20 cellular contexts compared by ENCODE assay signal in genomic region chr3:4993276-4994143, GRCh38. TPM values are rescaled to one million over a fixed set of nuclear protein-coding genes. Genes with fewer than 3 reads are reported as not detected.
DNase-seq lines count a peak whose midpoint lies in the region; ATAC-seq, FAIRE-seq and TF ChIP-seq lines count a peak whose summit lies in the region.
"Had no signal": no experiment of that assay in that cellular context is flagged by ENCODE, and none has a peak within 500 bp of the region (broad histone marks: within the 10 kb centered on the region; RNA-seq: fewer than 3 reads in every experiment).

No MANE protein-coding gene starts in this region.

- no peak for TF ChIP-seq CTCF in activated CD8-positive, alpha-beta T cell treated with anti-CD3 and anti-CD28 coated beads for 36 hours (IDR thresholded peaks at IDR 0.05)
- TF ChIP-seq CTCF in astrocyte (IDR thresholded peaks at IDR 0.05; ENCODE audit: insufficient read depth, low read depth, low read length), result no peak
- TF ChIP-seq CTCF in keratinocyte (optimal IDR thresholded peaks at IDR 0.05 in 1 of 3, IDR thresholded peaks at IDR 0.05 in 1 of 3, conservative IDR thresholded peaks at IDR 0.05 in 1 of 3; ENCODE audit: extremely low read depth in 1 of 3, insufficient read depth in 2 of 3, low read length in 3 of 3), result no peak
- TF ChIP-seq CTCF in thoracic aorta (IDR thresholded peaks at IDR 0.05), result no peak
- no peak for TF ChIP-seq CTCF in pancreas (IDR thresholded peaks at IDR 0.05)

- peak overlapping the region; percentile 100 for H3K27ac ChIP-seq in astrocyte (ENCODE audit: low read depth, low read length)
- H3K27ac ChIP-seq in keratinocyte (ENCODE audit: control insufficient read depth, insufficient read depth, low read length), result peak overlapping the region; percentile 64
- H3K27ac ChIP-seq in thoracic aorta, result peak overlapping the region; percentile 28 to 51
- H3K27ac ChIP-seq in pancreas, result no peak overlapping the region

- H3K79me2 ChIP-seq in astrocyte (ENCODE audit: insufficient read depth, low read length) (no peaks in the 10 kb centered on the region), keratinocyte (ENCODE audit: control insufficient read depth, insufficient read depth, low read length) (no peaks in the 10 kb centered on the region)

- H3K4me3 Mint-ChIP-seq in activated CD8-positive, alpha-beta T cell treated with anti-CD3 and anti-CD28 coated beads, Interleukin-2, amount 10 ng/mL, durations not matched to agents 7 days and 5 days, result no peak overlapping the region
- no peak overlapping the region for H3K4me3 Mint-ChIP-seq in activated CD8-positive, alpha-beta T cell treated with anti-CD3 and anti-CD28 coated beads for 36 hours
- no peak overlapping the region for H3K4me3 Mint-ChIP-seq in astrocyte (ENCODE audit: unreplicated experiment)
- H3K4me3 Mint-ChIP-seq: GM23338; naive B cell; T-helper 1 cell treated with Interleukin-12 subunit alpha and Interleukin-12 subunit beta and Interleukin-4 antibody, amounts not matched to agents 30 μg/mL and 1 μg/mL, for 36 hours had no signal

- peaks cover 45% of the 10 kb centered on the region for H3K4me1 Mint-ChIP-seq in activated CD8-positive, alpha-beta T cell treated with anti-CD3 and anti-CD28 coated beads, Interleukin-2, amount 10 ng/mL, durations not matched to agents 7 days and 5 days (ENCODE audit: low read depth)
- H3K4me1 Mint-ChIP-seq in activated CD8-positive, alpha-beta T cell treated with anti-CD3 and anti-CD28 coated beads for 36 hours (ENCODE audit: low read depth), result peaks cover 29% of the 10 kb centered on the region
- peaks cover 34% of the 10 kb centered on the region for H3K4me1 Mint-ChIP-seq in astrocyte (ENCODE audit: low read depth, unreplicated experiment)

- H3K27ac Mint-ChIP-seq in activated CD8-positive, alpha-beta T cell treated with anti-CD3 and anti-CD28 coated beads, Interleukin-2, amount 10 ng/mL, durations not matched to agents 7 days and 5 days, result no peak overlapping the region
- H3K27ac Mint-ChIP-seq in activated CD8-positive, alpha-beta T cell treated with anti-CD3 and anti-CD28 coated beads for 36 hours, result no peak overlapping the region
- H3K27ac Mint-ChIP-seq in astrocyte (ENCODE audit: unreplicated experiment), result peak overlapping the region; percentile 66
- H3K27ac Mint-ChIP-seq: GM23338; naive B cell; T-helper 1 cell treated with Interleukin-12 subunit alpha and Interleukin-12 subunit beta and Interleukin-4 antibody, amounts not matched to agents 30 μg/mL and 1 μg/mL, for 36 hours had no signal

- no peak overlapping the region for H2AFZ ChIP-seq in astrocyte (ENCODE audit: low read depth, low read length)
- H2AFZ ChIP-seq in keratinocyte (ENCODE audit: control insufficient read depth, low read length), result no peak overlapping the region
- H2AFZ ChIP-seq: GM23338 had no signal

- peak overlapping the region; percentile 33 for H3K9ac ChIP-seq in astrocyte (ENCODE audit: low read length)
- H3K9ac ChIP-seq in keratinocyte (ENCODE audit: control insufficient read depth, extremely low read depth, insufficient read depth, low read length), result peak overlapping the region; percentile 43

- H3K27me3 ChIP-seq in astrocyte (ENCODE audit: insufficient read depth, low read length) (no peaks in the 10 kb centered on the region), keratinocyte (ENCODE audit: control insufficient read depth, extremely low read depth, insufficient read depth, low read length) (no peaks in the 10 kb centered on the region), thoracic aorta (replicated peaks; ENCODE audit: insufficient read depth) (no peaks in the 10 kb centered on the region), pancreas (no peaks in the 10 kb centered on the region)
- H3K27me3 ChIP-seq: body of pancreas had no signal

- H4K20me1 ChIP-seq in astrocyte (ENCODE audit: insufficient read depth, low read length) (no peaks in the 10 kb centered on the region), keratinocyte (ENCODE audit: control insufficient read depth, extremely low read depth, insufficient read depth, low read length) (no peaks in the 10 kb centered on the region)

- H3K4me1 ChIP-seq in astrocyte (ENCODE audit: insufficient read depth, low read length), result peaks cover 22% of the 10 kb centered on the region
- H3K4me1 ChIP-seq in keratinocyte (ENCODE audit: control insufficient read depth, extremely low read depth, insufficient read depth, low read length), result peaks cover 35% of the 10 kb centered on the region
- peaks cover 17 to 35% of the 10 kb centered on the region in 2 donors for H3K4me1 ChIP-seq in thoracic aorta (ENCODE audit: control insufficient read depth in 1 of 2, low read depth in 2 of 2)
- peaks cover 0 to 11% (median 8%) of the 10 kb centered on the region in 3 donors for H3K4me1 ChIP-seq in pancreas

- no peaks in the 10 kb centered on the region for H3K9me3 Mint-ChIP-seq in activated CD8-positive, alpha-beta T cell treated with anti-CD3 and anti-CD28 coated beads, Interleukin-2, amount 10 ng/mL, durations not matched to agents 7 days and 5 days (ENCODE audit: insufficient read depth)
- no peaks in the 10 kb centered on the region for H3K9me3 Mint-ChIP-seq in activated CD8-positive, alpha-beta T cell treated with anti-CD3 and anti-CD28 coated beads for 36 hours
- H3K9me3 Mint-ChIP-seq in astrocyte (ENCODE audit: unreplicated experiment), result no peaks in the 10 kb centered on the region
- H3K9me3 Mint-ChIP-seq: GM23338; naive B cell; T-helper 1 cell treated with Interleukin-12 subunit alpha and Interleukin-12 subunit beta and Interleukin-4 antibody, amounts not matched to agents 30 μg/mL and 1 μg/mL, for 36 hours had no signal

- no peaks in the 10 kb centered on the region for H3K9me1 ChIP-seq in keratinocyte (ENCODE audit: control insufficient read depth, extremely low read depth, insufficient read depth, low read length)

- WGBS in pancreas, 2 donors, result 86 to 91% methylated on average over 4 of the region's 4 CpGs

- no peak for FAIRE-seq in astrocyte (lab: Jason Lieb, UNC)
- FAIRE-seq in keratinocyte (lab: Jason Lieb, UNC), result no peak
- no peak for FAIRE-seq in pancreas (lab: Jason Lieb, UNC)
- FAIRE-seq: G401.6 had no signal

- H3K4me3 ChIP-seq in astrocyte (ENCODE audit: insufficient read depth, low read depth, low read length), result no peak overlapping the region
- no peak overlapping the region for H3K4me3 ChIP-seq in keratinocyte (ENCODE audit: control insufficient read depth in 2 of 3, extremely low read depth in 1 of 3, insufficient read depth in 2 of 3, low read depth in 1 of 3, low read length in 3 of 3)
- H3K4me3 ChIP-seq in thoracic aorta, result no peak overlapping the region
- no peak overlapping the region for H3K4me3 ChIP-seq in pancreas
- H3K4me3 ChIP-seq: body of pancreas, GM23338 had no signal

- dilution Hi-C loops in keratinocyte (cut with MboI; ENCODE audit: extremely low pct_ligation_motif_present, low sequenced_read_pairs), result no loop called here

- H3K36me3 Mint-ChIP-seq in activated CD8-positive, alpha-beta T cell treated with anti-CD3 and anti-CD28 coated beads, Interleukin-2, amount 10 ng/mL, durations not matched to agents 7 days and 5 days (ENCODE audit: low read depth), result peaks cover 2% of the 10 kb centered on the region
- H3K36me3 Mint-ChIP-seq in activated CD8-positive, alpha-beta T cell treated with anti-CD3 and anti-CD28 coated beads for 36 hours (ENCODE audit: low read depth), result no peaks in the 10 kb centered on the region
- H3K36me3 Mint-ChIP-seq in astrocyte (ENCODE audit: low read depth, unreplicated experiment), result no peaks in the 10 kb centered on the region
- H3K36me3 Mint-ChIP-seq: naive B cell had no signal

- CTCF ChIA-PET in activated CD8-positive, alpha-beta T cell treated with anti-CD3 and anti-CD28 coated beads, Interleukin-2, amount 10 ng/mL, durations not matched to agents 7 days and 5 days (lab: Charles Lee), result interaction anchor here (0.6 to 2.4 kb wide), 8 partner anchors 13 to 282 kb away, joined by 3 to 6 read pairs (median 4); no protein-coding TSS in a partner anchor
- CTCF ChIA-PET in activated CD8-positive, alpha-beta T cell treated with anti-CD3 and anti-CD28 coated beads for 36 hours (lab: Charles Lee), result interaction anchor here (1.0 to 2.7 kb wide), 6 partner anchors 9 to 282 kb away, joined by 3 to 15 read pairs (median 6); no protein-coding TSS in a partner anchor

- POLR2A ChIA-PET in activated CD8-positive, alpha-beta T cell treated with anti-CD3 and anti-CD28 coated beads, Interleukin-2, amount 10 ng/mL, durations not matched to agents 7 days and 5 days (lab: Charles Lee), result interaction anchor here (0.9 to 1.7 kb wide), 4 partner anchors 9 to 19 kb away, joined by 3 to 7 read pairs (median 4); partner anchors contain the start of gene BHLHE40
- POLR2A ChIA-PET in activated CD8-positive, alpha-beta T cell treated with anti-CD3 and anti-CD28 coated beads for 36 hours (lab: Charles Lee), result interaction anchor here (0.6 to 4.8 kb wide), 6 partner anchors 9 to 32 kb away, joined by 3 to 33 read pairs (median 5); partner anchors contain the start of gene BHLHE40

- H3K9me3 ChIP-seq in astrocyte (ENCODE audit: insufficient read depth, low read depth, low read length) (no peaks in the 10 kb centered on the region), keratinocyte (ENCODE audit: control insufficient read depth, low read depth, low read length) (no peaks in the 10 kb centered on the region), thoracic aorta (no peaks in the 10 kb centered on the region), pancreas (no peaks in the 10 kb centered on the region)
- H3K9me3 ChIP-seq: body of pancreas had no signal

- H3K36me3 ChIP-seq in astrocyte (ENCODE audit: insufficient read depth, low read length) (no peaks in the 10 kb centered on the region), keratinocyte (ENCODE audit: control insufficient read depth in 2 of 2, extremely low read depth in 1 of 2, insufficient read depth in 2 of 2, low read length in 2 of 2) (no peaks in the 10 kb centered on the region), thoracic aorta (no peaks in the 10 kb centered on the region), pancreas (no peaks in the 10 kb centered on the region)

- DNase-seq in activated CD8-positive, alpha-beta T cell treated with anti-CD3 and anti-CD28 coated beads, Interleukin-2, amount 10 ng/mL, durations not matched to agents 7 days and 5 days, result peak; percentile 18
- DNase-seq in activated CD8-positive, alpha-beta T cell treated with anti-CD3 and anti-CD28 coated beads for 36 hours, result no peak
- DNase-seq in astrocyte (ENCODE audit: low read depth), result no peak
- DNase-seq in keratinocyte (ENCODE audit: low read depth, low spot score), result no peak
- DNase-seq in thoracic aorta (ENCODE audit: low spot score), result no peak
- no peak for DNase-seq in T-helper 1 cell
- no peak for DNase-seq in pancreas
- no peak for DNase-seq in HuH-7 (ENCODE audit: low spot score)
- DNase-seq: activated CD4-positive, alpha-beta T cell treated with anti-CD3 and anti-CD28 coated beads for 48 hours; activated effector memory CD4-positive, alpha-beta T cell treated with Interleukin-2 at 50 U/mL for 16 hours; KG1; left colon; naive B cell; NCI-H1436 treated with DMSO at 0.1 percent for 48 hours; NCI-H446 treated with DMSO at 0.1 percent for 48 hours; stimulated activated naive CD4-positive, alpha-beta T cell treated with Interleukin-2 at 50 U/mL for 16 hours had no signal

- intact Hi-C loops in activated CD8-positive, alpha-beta T cell treated with anti-CD3 and anti-CD28 coated beads for 36 hours (cut with micrococcal nuclease), result no loop called here
- intact Hi-C loops in pancreas (cut with DNase I), result no loop called here

- H3K4me2 ChIP-seq in astrocyte (ENCODE audit: low read length) (no peak overlapping the region), keratinocyte (ENCODE audit: control insufficient read depth, extremely low read depth, insufficient read depth, low read depth, low read length) (peak overlapping the region; percentile 39)
- H3K4me2 ChIP-seq: GM23338 had no signal

- no peak for ATAC-seq in activated CD8-positive, alpha-beta T cell treated with anti-CD3 and anti-CD28 coated beads, Interleukin-2, amount 10 ng/mL, durations not matched to agents 7 days and 5 days
- no peak for ATAC-seq in activated CD8-positive, alpha-beta T cell treated with anti-CD3 and anti-CD28 coated beads for 36 hours
- ATAC-seq in thoracic aorta (ENCODE audit: insufficient number of reproducible peaks, low FRiP score, low read depth) (no peak), pancreas (no peak)
- ATAC-seq: GM23338, left colon had no signal

- no peaks in the 10 kb centered on the region for H3K27me3 Mint-ChIP-seq in activated CD8-positive, alpha-beta T cell treated with anti-CD3 and anti-CD28 coated beads, Interleukin-2, amount 10 ng/mL, durations not matched to agents 7 days and 5 days (ENCODE audit: low read depth)
- no peaks in the 10 kb centered on the region for H3K27me3 Mint-ChIP-seq in activated CD8-positive, alpha-beta T cell treated with anti-CD3 and anti-CD28 coated beads for 36 hours
- no peaks in the 10 kb centered on the region for H3K27me3 Mint-ChIP-seq in astrocyte (ENCODE audit: low read depth, unreplicated experiment)
- H3K27me3 Mint-ChIP-seq: naive B cell had no signal

RNA-seq across cellular contexts. Expression of gene BHLHE40, which starts 14.3 kb away (rescaled TPM):
- 100 to 1,000 TPM; 209 to 219 TPM for total RNA-seq in activated CD8-positive, alpha-beta T cell treated with anti-CD3 and anti-CD28 coated beads, Interleukin-2, amount 10 ng/mL, durations not matched to agents 7 days and 5 days
- 100 to 1,000 TPM; 456 to 470 TPM for total RNA-seq in activated CD8-positive, alpha-beta T cell treated with anti-CD3 and anti-CD28 coated beads for 36 hours
- total RNA-seq in astrocyte (156 and 185 TPM in 2 replicates), thoracic aorta (100 to 1,000 TPM in 1 of 2 donors, 10 to 100 TPM in 1; 47.2 to 109 TPM), pancreas (10 to 100 TPM; 19.3 to 66.7 (median 38.1) TPM)
- polyA plus RNA-seq in keratinocyte (73.9 to 95.7 TPM (median 74.3 TPM) in 3 replicates), pancreas (10 to 100 TPM; 23.6 to 41.9 TPM)
- 84.5 TPM for polyA plus RNA-seq in keratinocyte (2011; ENCODE audit: low read depth)
- 52.6 and 66.7 TPM in 2 replicates for polyA plus RNA-seq in keratinocyte (2011; cell fraction: cytosol; rRNA removed)
- 296 and 339 TPM in 2 replicates for polyA plus RNA-seq in keratinocyte (2011; cell fraction: nucleus; rRNA removed)
- 87.7 and 181 TPM in 2 replicates for polyA plus RNA-seq in keratinocyte (2012; ENCODE audit: low replicate concordance)
- polyA minus RNA-seq in keratinocyte, result 73.6 to 138 TPM (median 96.1 TPM) in 3 replicates
- polyA minus RNA-seq in keratinocyte (2011; cell fraction: cytosol; rRNA and poly(A)+ RNA removed), result 67.1 TPM
- polyA minus RNA-seq in keratinocyte (2011; cell fraction: nucleus; rRNA and poly(A)+ RNA removed), result 131 and 207 TPM in 2 replicates

Comparison
In these comparisons a context has a peak if more than half of its experiments do, and no peak if none do; other contexts are left out.
1. H3K27ac ChIP-seq: peak in astrocyte (single experiment), keratinocyte (single experiment) and thoracic aorta (2 of 2); none in pancreas (0 of 4).